1 cellular context compared by ENCODE assay signal in the genomic region with DNA sequence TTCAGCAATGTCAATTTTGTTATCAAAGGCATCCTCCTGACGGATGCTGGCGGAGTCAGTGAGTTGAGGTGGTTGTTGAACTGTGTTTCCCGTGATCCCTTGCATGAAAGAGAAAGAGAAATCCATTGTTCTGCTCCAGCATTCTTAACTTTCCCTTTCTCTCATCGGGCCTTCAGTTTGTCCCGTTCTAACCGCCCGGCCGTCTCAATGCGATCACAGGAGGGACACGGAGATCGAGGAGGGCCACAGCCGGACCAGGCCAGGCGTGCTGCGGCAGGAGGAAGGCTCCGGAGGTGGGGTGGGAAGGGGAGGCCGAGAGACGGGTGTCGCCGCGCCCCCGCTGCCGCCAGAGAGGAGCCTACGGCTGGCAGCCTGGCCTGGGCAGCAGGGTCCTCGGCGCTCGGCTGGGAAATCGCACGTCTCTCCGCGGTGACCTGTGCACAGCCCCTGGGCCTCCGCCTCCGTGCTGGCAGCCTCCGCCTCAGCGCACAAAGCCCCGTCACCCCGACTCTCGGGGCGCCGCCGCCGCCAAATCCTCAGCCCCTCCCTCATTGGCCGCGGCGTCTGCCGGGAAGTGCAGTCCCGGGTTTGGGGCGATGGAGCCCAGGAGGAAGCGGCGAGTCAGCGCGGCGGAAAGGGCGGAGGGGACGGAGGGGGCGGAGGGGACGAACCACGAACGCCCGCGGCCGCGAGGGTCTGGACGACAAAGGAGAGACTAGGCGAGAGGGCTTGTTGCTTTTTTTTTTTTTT.
TF ChIP-seq lines count a peak whose summit lies in the region.

No MANE protein-coding gene starts in this region.

TF ChIP-seq in GM12878, 131 proteins besides CTCF, POLR2A, EP300 and RAD21 (continues in another document):
- TF ChIP-seq MYB (IDR thresholded peaks at IDR 0.05; ENCODE audit: borderline replicate concordance, low read depth, low read length) = no peak
- no peak for TF ChIP-seq ZSCAN29 (IDR thresholded peaks at IDR 0.05)
- TF ChIP-seq SRF (IDR thresholded peaks at IDR 0.05; ENCODE audit: low read depth in 2 of 2, low read length in 2 of 2) = no peak
- no peak for TF ChIP-seq CBX3 (IDR thresholded peaks at IDR 0.05; ENCODE audit: borderline replicate concordance, low read depth)
- TF ChIP-seq LARP7 (IDR thresholded peaks at IDR 0.05) = peak; percentile 95
- TF ChIP-seq SIN3A (IDR thresholded peaks at IDR 0.05; ENCODE audit: low read depth, low read length) = no peak
- TF ChIP-seq HDAC2 (IDR thresholded peaks at IDR 0.05) = no peak
- no peak for TF ChIP-seq NRF1 (conservative IDR thresholded peaks at IDR 0.05; ENCODE audit: low read depth, low read length)
- TF ChIP-seq TARDBP (IDR thresholded peaks at IDR 0.05; ENCODE audit: borderline replicate concordance) = no peak
- no peak for TF ChIP-seq CHD4 (IDR thresholded peaks at IDR 0.05)
- 0 out of 2 replicates have a peak, but pooled peaks have one; percentile 54 for TF ChIP-seq ZNF207 (IDR thresholded peaks at IDR 0.05; ENCODE audit: borderline replicate concordance)
- TF ChIP-seq TAF1 (IDR thresholded peaks at IDR 0.05; ENCODE audit: borderline replicate concordance, low read depth, low read length) = peak; percentile 51; the same call in 1 of the 2 replicates
- TF ChIP-seq, protein P1, sequence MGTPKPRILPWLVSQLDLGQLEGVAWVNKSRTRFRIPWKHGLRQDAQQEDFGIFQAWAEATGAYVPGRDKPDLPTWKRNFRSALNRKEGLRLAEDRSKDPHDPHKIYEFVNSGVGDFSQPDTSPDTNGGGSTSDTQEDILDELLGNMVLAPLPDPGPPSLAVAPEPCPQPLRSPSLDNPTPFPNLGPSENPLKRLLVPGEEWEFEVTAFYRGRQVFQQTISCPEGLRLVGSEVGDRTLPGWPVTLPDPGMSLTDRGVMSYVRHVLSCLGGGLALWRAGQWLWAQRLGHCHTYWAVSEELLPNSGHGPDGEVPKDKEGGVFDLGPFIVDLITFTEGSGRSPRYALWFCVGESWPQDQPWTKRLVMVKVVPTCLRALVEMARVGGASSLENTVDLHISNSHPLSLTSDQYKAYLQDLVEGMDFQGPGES (IDR thresholded peaks at IDR 0.05) = 0 out of 2 replicates have a peak, but pooled peaks have one; percentile 37
- TF ChIP-seq, protein P2, sequence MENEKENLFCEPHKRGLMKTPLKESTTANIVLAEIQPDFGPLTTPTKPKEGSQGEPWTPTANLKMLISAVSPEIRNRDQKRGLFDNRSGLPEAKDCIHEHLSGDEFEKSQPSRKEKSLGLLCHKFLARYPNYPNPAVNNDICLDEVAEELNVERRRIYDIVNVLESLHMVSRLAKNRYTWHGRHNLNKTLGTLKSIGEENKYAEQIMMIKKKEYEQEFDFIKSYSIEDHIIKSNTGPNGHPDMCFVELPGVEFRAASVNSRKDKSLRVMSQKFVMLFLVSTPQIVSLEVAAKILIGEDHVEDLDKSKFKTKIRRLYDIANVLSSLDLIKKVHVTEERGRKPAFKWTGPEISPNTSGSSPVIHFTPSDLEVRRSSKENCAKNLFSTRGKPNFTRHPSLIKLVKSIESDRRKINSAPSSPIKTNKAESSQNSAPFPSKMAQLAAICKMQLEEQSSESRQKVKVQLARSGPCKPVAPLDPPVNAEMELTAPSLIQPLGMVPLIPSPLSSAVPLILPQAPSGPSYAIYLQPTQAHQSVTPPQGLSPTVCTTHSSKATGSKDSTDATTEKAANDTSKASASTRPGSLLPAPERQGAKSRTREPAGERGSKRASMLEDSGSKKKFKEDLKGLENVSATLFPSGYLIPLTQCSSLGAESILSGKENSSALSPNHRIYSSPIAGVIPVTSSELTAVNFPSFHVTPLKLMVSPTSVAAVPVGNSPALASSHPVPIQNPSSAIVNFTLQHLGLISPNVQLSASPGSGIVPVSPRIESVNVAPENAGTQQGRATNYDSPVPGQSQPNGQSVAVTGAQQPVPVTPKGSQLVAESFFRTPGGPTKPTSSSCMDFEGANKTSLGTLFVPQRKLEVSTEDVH (IDR thresholded peaks at IDR 0.05; ENCODE audit: low read depth, partially characterized antibody) = no peak
- TF ChIP-seq, protein P3, sequence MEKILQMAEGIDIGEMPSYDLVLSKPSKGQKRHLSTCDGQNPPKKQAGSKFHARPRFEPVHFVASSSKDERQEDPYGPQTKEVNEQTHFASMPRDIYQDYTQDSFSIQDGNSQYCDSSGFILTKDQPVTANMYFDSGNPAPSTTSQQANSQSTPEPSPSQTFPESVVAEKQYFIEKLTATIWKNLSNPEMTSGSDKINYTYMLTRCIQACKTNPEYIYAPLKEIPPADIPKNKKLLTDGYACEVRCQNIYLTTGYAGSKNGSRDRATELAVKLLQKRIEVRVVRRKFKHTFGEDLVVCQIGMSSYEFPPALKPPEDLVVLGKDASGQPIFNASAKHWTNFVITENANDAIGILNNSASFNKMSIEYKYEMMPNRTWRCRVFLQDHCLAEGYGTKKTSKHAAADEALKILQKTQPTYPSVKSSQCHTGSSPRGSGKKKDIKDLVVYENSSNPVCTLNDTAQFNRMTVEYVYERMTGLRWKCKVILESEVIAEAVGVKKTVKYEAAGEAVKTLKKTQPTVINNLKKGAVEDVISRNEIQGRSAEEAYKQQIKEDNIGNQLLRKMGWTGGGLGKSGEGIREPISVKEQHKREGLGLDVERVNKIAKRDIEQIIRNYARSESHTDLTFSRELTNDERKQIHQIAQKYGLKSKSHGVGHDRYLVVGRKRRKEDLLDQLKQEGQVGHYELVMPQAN (conservative IDR thresholded peaks at IDR 0.05) = peak; percentile 49; the same call in 1 of the 2 replicates
- no peak for TF ChIP-seq JUND (IDR thresholded peaks at IDR 0.05; ENCODE audit: low read depth, low read length)
- TF ChIP-seq NR2F1 (conservative IDR thresholded peaks at IDR 0.05) = peak; percentile 62; the same call in 1 of the 2 replicates
- TF ChIP-seq HDGF (IDR thresholded peaks at IDR 0.05) = peak; percentile 80
- peak in 1 of 2 experiments; percentile 29; a peak in 2 of 4 replicates for TF ChIP-seq IKZF2 (IDR thresholded peaks at IDR 0.05)
- no peak for TF ChIP-seq CEBPB (IDR thresholded peaks at IDR 0.05; ENCODE audit: borderline replicate concordance in 1 of 2, low read depth in 2 of 2, low read length in 2 of 2)
- TF ChIP-seq SP1 (IDR thresholded peaks at IDR 0.05; ENCODE audit: low read depth, low read length) = no peak
- TF ChIP-seq CHD1 (IDR thresholded peaks at IDR 0.05; ENCODE audit: low read depth, low read length) = no peak
- TF ChIP-seq MYC (IDR thresholded peaks at IDR 0.05; ENCODE audit: insufficient read depth, insufficient read length, insufficient replicate concordance, low read length, severe bottlenecking) = no peak
- peak; percentile 40; the same call in 1 of the 2 replicates for TF ChIP-seq SPI1 (IDR thresholded peaks at IDR 0.05; ENCODE audit: borderline replicate concordance, insufficient read depth, low read depth, low read length)
- TF ChIP-seq NR2C2 (IDR thresholded peaks at IDR 0.05; ENCODE audit: borderline replicate concordance, control insufficient read depth, insufficient read length, low read depth) = no peak
- TF ChIP-seq POLR2AphosphoS5 (IDR thresholded peaks at IDR 0.05; ENCODE audit: low read length) = peak; percentile 51; the same call in 1 of the 2 replicates
- TF ChIP-seq EGR1 (IDR thresholded peaks at IDR 0.05; ENCODE audit: borderline replicate concordance in 1 of 2, low read depth in 2 of 2, low read length in 2 of 2) = 0 out of 3 replicates have a peak, but pooled peaks of 1 of the 2 experiments have one; percentile 22
- peak; percentile 78 for TF ChIP-seq RB1 (IDR thresholded peaks at IDR 0.05; ENCODE audit: borderline replicate concordance)
- TF ChIP-seq, protein P4, sequence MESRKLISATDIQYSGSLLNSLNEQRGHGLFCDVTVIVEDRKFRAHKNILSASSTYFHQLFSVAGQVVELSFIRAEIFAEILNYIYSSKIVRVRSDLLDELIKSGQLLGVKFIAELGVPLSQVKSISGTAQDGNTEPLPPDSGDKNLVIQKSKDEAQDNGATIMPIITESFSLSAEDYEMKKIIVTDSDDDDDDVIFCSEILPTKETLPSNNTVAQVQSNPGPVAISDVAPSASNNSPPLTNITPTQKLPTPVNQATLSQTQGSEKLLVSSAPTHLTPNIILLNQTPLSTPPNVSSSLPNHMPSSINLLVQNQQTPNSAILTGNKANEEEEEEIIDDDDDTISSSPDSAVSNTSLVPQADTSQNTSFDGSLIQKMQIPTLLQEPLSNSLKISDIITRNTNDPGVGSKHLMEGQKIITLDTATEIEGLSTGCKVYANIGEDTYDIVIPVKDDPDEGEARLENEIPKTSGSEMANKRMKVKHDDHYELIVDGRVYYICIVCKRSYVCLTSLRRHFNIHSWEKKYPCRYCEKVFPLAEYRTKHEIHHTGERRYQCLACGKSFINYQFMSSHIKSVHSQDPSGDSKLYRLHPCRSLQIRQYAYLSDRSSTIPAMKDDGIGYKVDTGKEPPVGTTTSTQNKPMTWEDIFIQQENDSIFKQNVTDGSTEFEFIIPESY (IDR thresholded peaks at IDR 0.05) = no peak
- peak; percentile 64 for TF ChIP-seq ZNF384 (IDR thresholded peaks at IDR 0.05; ENCODE audit: borderline replicate concordance, low read depth, low read length)
- TF ChIP-seq ZNF622 (IDR thresholded peaks at IDR 0.05) = no peak
- no peak for TF ChIP-seq ESRRA (IDR thresholded peaks at IDR 0.05; ENCODE audit: low read length)
- TF ChIP-seq, protein P5, sequence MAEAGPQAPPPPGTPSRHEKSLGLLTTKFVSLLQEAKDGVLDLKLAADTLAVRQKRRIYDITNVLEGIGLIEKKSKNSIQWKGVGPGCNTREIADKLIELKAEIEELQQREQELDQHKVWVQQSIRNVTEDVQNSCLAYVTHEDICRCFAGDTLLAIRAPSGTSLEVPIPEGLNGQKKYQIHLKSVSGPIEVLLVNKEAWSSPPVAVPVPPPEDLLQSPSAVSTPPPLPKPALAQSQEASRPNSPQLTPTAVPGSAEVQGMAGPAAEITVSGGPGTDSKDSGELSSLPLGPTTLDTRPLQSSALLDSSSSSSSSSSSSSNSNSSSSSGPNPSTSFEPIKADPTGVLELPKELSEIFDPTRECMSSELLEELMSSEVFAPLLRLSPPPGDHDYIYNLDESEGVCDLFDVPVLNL (IDR thresholded peaks at IDR 0.05; ENCODE audit: low read depth, low read length) = no peak
- TF ChIP-seq RELA (IDR thresholded peaks at IDR 0.05; ENCODE audit: borderline replicate concordance, partially characterized antibody) = peak; percentile 39
- peak; percentile 64 for TF ChIP-seq HCFC1 (IDR thresholded peaks at IDR 0.05; ENCODE audit: low read length)
- TF ChIP-seq POLR2AphosphoS2 (IDR thresholded peaks at IDR 0.05; ENCODE audit: low read depth, low read length) = no peak
- TF ChIP-seq ZNF24 (IDR thresholded peaks at IDR 0.05) = no peak
- TF ChIP-seq YY1 (IDR thresholded peaks at IDR 0.05; ENCODE audit: low read depth, low read length) = peak; percentile 54; the same call in 1 of the 2 replicates
- TF ChIP-seq NBN (IDR thresholded peaks at IDR 0.05) = peak; percentile 25; the same call in 1 of the 2 replicates
- peak; percentile 13; the same call in 1 of the 2 replicates for TF ChIP-seq PAX5 (IDR thresholded peaks at IDR 0.05; ENCODE audit: borderline replicate concordance, low read depth, low read length)
- TF ChIP-seq, protein P6, sequence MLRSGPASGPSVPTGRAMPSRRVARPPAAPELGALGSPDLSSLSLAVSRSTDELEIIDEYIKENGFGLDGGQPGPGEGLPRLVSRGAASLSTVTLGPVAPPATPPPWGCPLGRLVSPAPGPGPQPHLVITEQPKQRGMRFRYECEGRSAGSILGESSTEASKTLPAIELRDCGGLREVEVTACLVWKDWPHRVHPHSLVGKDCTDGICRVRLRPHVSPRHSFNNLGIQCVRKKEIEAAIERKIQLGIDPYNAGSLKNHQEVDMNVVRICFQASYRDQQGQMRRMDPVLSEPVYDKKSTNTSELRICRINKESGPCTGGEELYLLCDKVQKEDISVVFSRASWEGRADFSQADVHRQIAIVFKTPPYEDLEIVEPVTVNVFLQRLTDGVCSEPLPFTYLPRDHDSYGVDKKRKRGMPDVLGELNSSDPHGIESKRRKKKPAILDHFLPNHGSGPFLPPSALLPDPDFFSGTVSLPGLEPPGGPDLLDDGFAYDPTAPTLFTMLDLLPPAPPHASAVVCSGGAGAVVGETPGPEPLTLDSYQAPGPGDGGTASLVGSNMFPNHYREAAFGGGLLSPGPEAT (IDR thresholded peaks at IDR 0.05; ENCODE audit: low read depth) = no peak
- peak; percentile 89; the same call in 1 of the 2 replicates for TF ChIP-seq STAT1 (conservative IDR thresholded peaks at IDR 0.05)
- 0 out of 2 replicates have a peak, but pooled peaks have one; percentile 12 for TF ChIP-seq CREB1 (IDR thresholded peaks at IDR 0.05; ENCODE audit: low read depth)
- TF ChIP-seq, protein P7, sequence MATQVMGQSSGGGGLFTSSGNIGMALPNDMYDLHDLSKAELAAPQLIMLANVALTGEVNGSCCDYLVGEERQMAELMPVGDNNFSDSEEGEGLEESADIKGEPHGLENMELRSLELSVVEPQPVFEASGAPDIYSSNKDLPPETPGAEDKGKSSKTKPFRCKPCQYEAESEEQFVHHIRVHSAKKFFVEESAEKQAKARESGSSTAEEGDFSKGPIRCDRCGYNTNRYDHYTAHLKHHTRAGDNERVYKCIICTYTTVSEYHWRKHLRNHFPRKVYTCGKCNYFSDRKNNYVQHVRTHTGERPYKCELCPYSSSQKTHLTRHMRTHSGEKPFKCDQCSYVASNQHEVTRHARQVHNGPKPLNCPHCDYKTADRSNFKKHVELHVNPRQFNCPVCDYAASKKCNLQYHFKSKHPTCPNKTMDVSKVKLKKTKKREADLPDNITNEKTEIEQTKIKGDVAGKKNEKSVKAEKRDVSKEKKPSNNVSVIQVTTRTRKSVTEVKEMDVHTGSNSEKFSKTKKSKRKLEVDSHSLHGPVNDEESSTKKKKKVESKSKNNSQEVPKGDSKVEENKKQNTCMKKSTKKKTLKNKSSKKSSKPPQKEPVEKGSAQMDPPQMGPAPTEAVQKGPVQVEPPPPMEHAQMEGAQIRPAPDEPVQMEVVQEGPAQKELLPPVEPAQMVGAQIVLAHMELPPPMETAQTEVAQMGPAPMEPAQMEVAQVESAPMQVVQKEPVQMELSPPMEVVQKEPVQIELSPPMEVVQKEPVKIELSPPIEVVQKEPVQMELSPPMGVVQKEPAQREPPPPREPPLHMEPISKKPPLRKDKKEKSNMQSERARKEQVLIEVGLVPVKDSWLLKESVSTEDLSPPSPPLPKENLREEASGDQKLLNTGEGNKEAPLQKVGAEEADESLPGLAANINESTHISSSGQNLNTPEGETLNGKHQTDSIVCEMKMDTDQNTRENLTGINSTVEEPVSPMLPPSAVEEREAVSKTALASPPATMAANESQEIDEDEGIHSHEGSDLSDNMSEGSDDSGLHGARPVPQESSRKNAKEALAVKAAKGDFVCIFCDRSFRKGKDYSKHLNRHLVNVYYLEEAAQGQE (IDR thresholded peaks at IDR 0.05; ENCODE audit: low read depth, low read length) = no peak
- no peak for TF ChIP-seq EED (IDR thresholded peaks at IDR 0.05; ENCODE audit: low read depth)
- peak; percentile 95 for TF ChIP-seq GATAD2B (conservative IDR thresholded peaks at IDR 0.05; ENCODE audit: low read depth)
